Comparison of ENCODE assay signal across 8 cellular contexts in the genomic region with DNA sequence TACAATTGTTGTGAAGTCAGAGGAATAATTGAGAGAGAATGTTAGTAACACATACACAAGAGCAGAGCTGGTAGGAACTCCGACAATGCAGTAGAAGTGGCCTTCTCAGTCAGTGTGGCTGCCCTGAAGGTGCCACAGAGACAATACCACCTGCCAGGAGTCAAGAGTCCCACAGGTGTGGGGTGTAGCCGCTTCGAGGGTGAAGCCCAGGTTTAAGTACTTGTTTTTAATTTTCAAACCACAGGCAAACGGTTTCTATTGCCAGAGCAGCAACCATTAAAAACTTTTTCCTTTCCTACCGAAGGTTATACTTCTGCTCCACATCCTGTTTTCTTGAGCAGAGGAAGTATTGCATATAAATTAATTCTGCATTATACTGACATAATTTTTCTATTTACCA. TPM values are rescaled to one million over a fixed set of nuclear protein-coding genes. Genes with fewer than 3 reads are reported as not detected.
DNase-seq lines count a peak whose midpoint lies in the region; ATAC-seq, FAIRE-seq and TF ChIP-seq lines count a peak whose summit lies in the region.

No MANE protein-coding gene starts in this region.

- 12% methylated on average over 5 of the region's 5 CpGs for WGBS in GM12878 (ENCODE audit: insufficient coverage, insufficient replicate concordance, low lambda C conversion rate, missing lambda C conversion rate)
- WGBS in suprapubic skin, result 30% methylated on average over 5 of the region's 5 CpGs

- H3K36me3 ChIP-seq in GM12878 (ENCODE audit: control insufficient read depth in 2 of 2, insufficient read depth in 2 of 2, low read length in 1 of 2), result no peaks in the 10 kb centered on the region
- no peaks in the 10 kb centered on the region for H3K36me3 ChIP-seq in suprapubic skin

- H3K9ac ChIP-seq in GM12878 (ENCODE audit: control insufficient read depth, insufficient read depth, low read length), result no peak overlapping the region

- SMC1A ChIA-PET in GM12878 (lab: Charles Lee; ENCODE audit: uncharacterized antibody, unreplicated experiment), result interaction anchor here (0.9 to 1.8 kb wide), 6 partner anchors 47 to 966 kb away, joined by 3 to 6 read pairs (median 4); no protein-coding TSS in a partner anchor

- no peak for TF ChIP-seq CTCF in GM12878 (IDR thresholded peaks at IDR 0.05 in 2 of 3, conservative IDR thresholded peaks at IDR 0.05 in 1 of 3; ENCODE audit: control insufficient read depth in 2 of 3, extremely low read depth in 1 of 3, insufficient read depth in 1 of 3, low read depth in 3 of 3, low read length in 3 of 3)
- TF ChIP-seq CTCF in suprapubic skin (IDR thresholded peaks at IDR 0.05), result no peak

- peaks cover 38% of the 10 kb centered on the region for H3K27me3 Mint-ChIP-seq in activated CD8-positive, alpha-beta memory T cell treated with anti-CD3 and anti-CD28 coated beads, Interleukin-2, amount 10 ng/mL, durations not matched to agents 7 days and 5 days

- H3K27ac ChIP-seq in GM12878 (ENCODE audit: control insufficient read depth, insufficient read depth), result no peak overlapping the region
- peak overlapping the region; percentile 42 for H3K27ac ChIP-seq in suprapubic skin

- H3K79me2 ChIP-seq in GM12878 (ENCODE audit: control insufficient read depth, insufficient read depth, low read length), result no peaks in the 10 kb centered on the region

- in situ Hi-C loops in GM12878 (cut with MboI), result no loop called here

- CTCF ChIA-PET in activated CD8-positive, alpha-beta memory T cell treated with anti-CD3 and anti-CD28 coated beads, Interleukin-2, amount 10 ng/mL, durations not matched to agents 7 days and 5 days (lab: Charles Lee), result interaction anchor here (0.6 to 1.4 kb wide), 5 partner anchors 197 to 966 kb away, joined by 3 to 5 read pairs (median 4); a partner anchor contains a TSS
- CTCF ChIA-PET in GM12878 (lab: Yijun Ruan, JAX), result interaction anchor here (0.6 to 2.1 kb wide), 5 partner anchors 34 to 966 kb away, joined by 3 to 9 read pairs (median 5); no protein-coding TSS in a partner anchor

- no peaks in the 10 kb centered on the region for H3K36me3 Mint-ChIP-seq in activated CD8-positive, alpha-beta memory T cell treated with anti-CD3 and anti-CD28 coated beads, Interleukin-2, amount 10 ng/mL, durations not matched to agents 7 days and 5 days

- H3K27me3 ChIP-seq in GM12878 (replicated peaks in 1 of 2; ENCODE audit: control insufficient read depth in 2 of 2, insufficient read depth in 2 of 2, low read length in 1 of 2) (no peaks in the 10 kb centered on the region), suprapubic skin (no peaks in the 10 kb centered on the region)

- peaks cover 31% of the 10 kb centered on the region for H3K4me1 Mint-ChIP-seq in activated CD8-positive, alpha-beta memory T cell treated with anti-CD3 and anti-CD28 coated beads, Interleukin-2, amount 10 ng/mL, durations not matched to agents 7 days and 5 days

- POLR2A ChIA-PET in GM12878 (lab: Charles Lee), result no interaction called here

- H4K20me1 ChIP-seq in GM12878 (ENCODE audit: control insufficient read depth, insufficient read depth), result no peaks in the 10 kb centered on the region

- H3K4me3 ChIP-seq in GM12878, result no peak overlapping the region
- H3K4me3 ChIP-seq in suprapubic skin, result no peak overlapping the region

- no peak for ATAC-seq in activated CD8-positive, alpha-beta memory T cell treated with anti-CD3 and anti-CD28 coated beads, Interleukin-2, amount 10 ng/mL, durations not matched to agents 7 days and 5 days
- ATAC-seq in GM12878 (peak; percentile 9; the same call in 1 of the 3 replicates), GM21367 (IDR thresholded peaks at IDR 0.05; ENCODE audit: unreplicated experiment) (no peak), GM21619 (IDR thresholded peaks at IDR 0.05; ENCODE audit: unreplicated experiment) (no peak)

- no peaks in the 10 kb centered on the region for H3K9me3 ChIP-seq in GM12878 (replicated peaks; ENCODE audit: control insufficient read depth, insufficient read depth, low read length)
- no peaks in the 10 kb centered on the region for H3K9me3 ChIP-seq in suprapubic skin

- TF ChIP-seq POLR2A in GM12878 (IDR thresholded peaks at IDR 0.05; ENCODE audit: low read depth, low read length) (no peak), suprapubic skin (IDR thresholded peaks at IDR 0.05) (no peak)

- TF ChIP-seq EP300 in GM12878 (IDR thresholded peaks at IDR 0.05; ENCODE audit: borderline replicate concordance in 1 of 2, control insufficient read depth in 1 of 2, low read depth in 2 of 2, low read length in 2 of 2) (no peak), suprapubic skin (IDR thresholded peaks at IDR 0.05) (no peak)

- H3K4me2 ChIP-seq in GM12878 (ENCODE audit: control insufficient read depth, insufficient read depth), result no peak overlapping the region

- RAD21 ChIA-PET in GM12878 (lab: Charles Lee; ENCODE audit: unreplicated experiment), result interaction anchor here (0.6 to 1.8 kb wide), 4 partner anchors 43 to 155 kb away, joined by 3 to 4 read pairs (median 3); no protein-coding TSS in a partner anchor

- TF ChIP-seq RAD21 in GM12878 (IDR thresholded peaks at IDR 0.05; ENCODE audit: insufficient read depth, low read depth, low read length), result no peak

- no peak for FAIRE-seq in GM12878 (lab: Jason Lieb, UNC)

- no TSS peak for BruUV-seq in GM12878 (replicated peaks; lab: Mats Ljungman, UMichigan)

- intact Hi-C loops in GM12878 (cut with micrococcal nuclease; ENCODE audit: unreplicated experiment), result loop anchor here (5.0 to 10.0 kb wide), 3 partner anchors 60 to 282 kb away; no protein-coding TSS in a partner anchor

- peaks cover 11% of the 10 kb centered on the region for H3K4me1 ChIP-seq in GM12878 (ENCODE audit: control insufficient read depth, insufficient read depth, low read length)
- peaks cover 29% of the 10 kb centered on the region for H3K4me1 ChIP-seq in suprapubic skin

- H2AFZ ChIP-seq in GM12878 (ENCODE audit: control insufficient read depth, low read depth, low read length), result no peak overlapping the region; the same call in none of the 2 replicates

- H3K4me3 Mint-ChIP-seq in activated CD8-positive, alpha-beta memory T cell treated with anti-CD3 and anti-CD28 coated beads, Interleukin-2, amount 10 ng/mL, durations not matched to agents 7 days and 5 days, result no peak overlapping the region

- H3K27ac Mint-ChIP-seq in activated CD8-positive, alpha-beta memory T cell treated with anti-CD3 and anti-CD28 coated beads, Interleukin-2, amount 10 ng/mL, durations not matched to agents 7 days and 5 days, result peak overlapping the region; percentile 30

- no peaks in the 10 kb centered on the region for H3K9me3 Mint-ChIP-seq in activated CD8-positive, alpha-beta memory T cell treated with anti-CD3 and anti-CD28 coated beads, Interleukin-2, amount 10 ng/mL, durations not matched to agents 7 days and 5 days (ENCODE audit: low read depth)

- DNase-seq in activated CD8-positive, alpha-beta memory T cell treated with anti-CD3 and anti-CD28 coated beads, Interleukin-2, amount 10 ng/mL, durations not matched to agents 7 days and 5 days, result no peak
- no peak for DNase-seq in activated CD8-positive, alpha-beta memory T cell treated with anti-CD3 and anti-CD28 coated beads, Interleukin-2, amount 50 U/mL, for 4 hours
- DNase-seq in Kasumi-1 (lab: John Stamatoyannopoulos, UW), result peak; percentile 6 to 25
- no peak for DNase-seq in GM12878 (ENCODE audit: low read depth, low spot score)
- no peak for DNase-seq in suprapubic skin (ENCODE audit: low spot score in 2 of 2)
- DNase-seq in cerebellar cortex (ENCODE audit: low spot score), result no peak

TF ChIP-seq in GM12878, 131 proteins besides CTCF, POLR2A, EP300 and RAD21 (continues in another document):
- TF ChIP-seq TCF12 (IDR thresholded peaks at IDR 0.05; ENCODE audit: low read depth, low read length), result no peak
- no peak for TF ChIP-seq KLF5 (IDR thresholded peaks at IDR 0.05; ENCODE audit: partially characterized antibody)
- TF ChIP-seq NRF1 (conservative IDR thresholded peaks at IDR 0.05; ENCODE audit: low read depth, low read length), result no peak
- TF ChIP-seq ZNF24 (IDR thresholded peaks at IDR 0.05), result no peak
- no peak for TF ChIP-seq MXI1 (IDR thresholded peaks at IDR 0.05; ENCODE audit: low read depth, low read length)

RNA-seq across cellular contexts. Expression of a gene that starts 12.7 kb away (rescaled TPM):
- total RNA-seq in activated CD8-positive, alpha-beta memory T cell treated with anti-CD3 and anti-CD28 coated beads, Interleukin-2, amount 10 ng/mL, durations not matched to agents 7 days and 5 days, result not detected
- total RNA-seq in GM12878 (2013; cell fraction: nucleolus; rRNA removed), result not detected in 2 replicates
- total RNA-seq in GM12878 (2014; rRNA removed) (not detected in 2 replicates), GM12878 (2014; rRNA removed; fragmentation: Illumina TruSeq; extraction: Trizol) (0.04 TPM in 1 of 2 replicates, not detected in the other), GM12878 (2021) (not detected in 2 replicates), suprapubic skin (1 to 10 TPM in 3 of 4 donors, not detected in 1; 1.0 to 4.8 (median 1.6) TPM)
- not detected for polyA plus RNA-seq in GM12878 (2011; ENCODE audit: low read depth)
- polyA plus RNA-seq in GM12878 (2011; rRNA removed) (not detected in 2 replicates), GM12878 (2014; fragmentation: Illumina TruSeq; extraction: Trizol) (0.04 TPM in 1 of 2 replicates, not detected in the other), GM12878 (2014; fragmentation: Nextera tagmentation; extraction: Ambion mirVana) (under 1 TPM in 1 of 2 experiments, not detected in 1; 0.06 TPM), GM12878 (2014; rRNA removed) (not detected in 2 replicates), GM12878 (2016; fragmentation: Nextera tagmentation; extraction: Ambion mirVana) (not detected)
- not detected in 2 replicates for polyA plus RNA-seq in GM12878 (2011; cell fraction: cytosol; rRNA removed)
- not detected in 2 replicates for polyA plus RNA-seq in GM12878 (2011; cell fraction: nucleus; rRNA removed)
- polyA plus RNA-seq in GM12878 (2012), result not detected in 2 replicates
- polyA minus RNA-seq in GM12878 (2011; rRNA and poly(A)+ RNA removed), result not detected in 2 replicates
- not detected in 2 replicates for polyA minus RNA-seq in GM12878 (2011; cell fraction: cytosol; rRNA and poly(A)+ RNA removed)
- polyA minus RNA-seq in GM12878 (2011; cell fraction: nucleus; rRNA and poly(A)+ RNA removed), result not detected in 2 replicates

Comparison
In these comparisons a context has a peak if more than half of its experiments do, and no peak if none do; other contexts are left out.
1. DNase-seq: peak in Kasumi-1 (2 of 2); none in activated CD8-positive, alpha-beta memory T cell treated with anti-CD3 and anti-CD28 coated beads, Interleukin-2, amount 10 ng/mL, durations not matched to agents 7 days and 5 days (single experiment), activated CD8-positive, alpha-beta memory T cell treated with anti-CD3 and anti-CD28 coated beads, Interleukin-2, amount 50 U/mL, for 4 hours (single experiment), GM12878 (single experiment), suprapubic skin (0 of 2) and cerebellar cortex (single experiment).